26 cellular contexts compared by ENCODE assay signal in genomic region chr15:65920121-65920520, GRCh38. TPM values are rescaled to one million over a fixed set of nuclear protein-coding genes. Genes with fewer than 3 reads are reported as not detected.
A peak's percentile ranks its signal among the peaks of the same experiment; 100 is the strongest.
DNase-seq lines count a peak whose midpoint lies in the region; ATAC-seq and TF ChIP-seq lines count a peak whose summit lies in the region.
"Had no signal": no experiment of that assay in that cellular context is flagged by ENCODE, and none has a peak within 500 bp of the region (broad histone marks: within the 10 kb centered on the region; RNA-seq: fewer than 3 reads in every experiment).

No MANE protein-coding gene starts in this region.

- H3K4me3 Mint-ChIP-seq in IgD-negative memory B cell = peak overlapping the region in 2 of 4 donors; percentile 65 to 68
- no peak overlapping the region for H3K4me3 Mint-ChIP-seq in HFFc6
- no peak overlapping the region for H3K4me3 Mint-ChIP-seq in activated CD8-positive, alpha-beta T cell treated with anti-CD3 and anti-CD28 coated beads, Interleukin-2, amount 10 ng/mL, durations not matched to agents 7 days and 5 days
- H3K4me3 Mint-ChIP-seq: activated CD4-positive, alpha-beta T cell treated with anti-CD3 and anti-CD28 coated beads, Interleukin-2, amount 10 ng/mL, durations not matched to agents 24 days and 14 days; activated T-cell treated with anti-CD3 and anti-CD28 coated beads, Interleukin-2, amount 50 U/mL, for 4 hours; nephron progenitor cell; stimulated activated naive CD8-positive, alpha-beta T cell treated with anti-CD3 and anti-CD28 coated beads, Interleukin-15, Interleukin-2, amounts not matched to agents 100 ng/mL and 50 ng/mL, for 24 hours; T-helper 2 cell treated with Interferon-gamma antibody and Interleukin-4, amounts not matched to agents 5 μg/mL and 100 μg/mL, for 36 hours had no signal

- no peaks in the 10 kb centered on the region for H3K36me3 ChIP-seq in OCI-LY3 (replicated peaks; ENCODE audit: low read depth, low read length)
- H3K36me3 ChIP-seq in stomach = peaks cover 0 to 9% (median 7%) of the 10 kb centered on the region in 4 donors
- H3K36me3 ChIP-seq: ovary, vagina had no signal

- H3K9ac ChIP-seq in OCI-LY3 (ENCODE audit: low read length) = no peak overlapping the region

- DNase-seq in NCI-H82 (lab: John Stamatoyannopoulos, UW) (peak; percentile 38), NCI-H82 treated with DMSO at 0.1 percent for 48 hours (lab: John Stamatoyannopoulos, UW; ENCODE audit: unreplicated experiment) (no peak), stomach (peak; percentile 41), HFFc6 (no peak), NCI-H2107 (lab: John Stamatoyannopoulos, UW) (no peak)
- no peak for DNase-seq in activated CD8-positive, alpha-beta T cell treated with anti-CD3 and anti-CD28 coated beads, Interleukin-2, amount 10 ng/mL, durations not matched to agents 7 days and 5 days
- DNase-seq: activated CD4-positive, alpha-beta T cell treated with anti-CD3 and anti-CD28 coated beads, Interleukin-2, amount 10 ng/mL, durations not matched to agents 24 days and 14 days; activated T-cell treated with anti-CD3 and anti-CD28 coated beads, Interleukin-2, amount 50 U/mL, for 4 hours; cerebellar nuclear complex; MM.1S; NCI-H1417 treated with DMSO at 0.1 percent for 48 hours; NCI-H524 treated with DMSO at 0.1 percent for 48 hours; nephron progenitor cell; ovary; retina had no signal

- H3K4me3 ChIP-seq in OCI-LY3 (ENCODE audit: low read length) (no peak overlapping the region), stomach (no peak overlapping the region)
- H3K4me3 ChIP-seq: body of pancreas, dorsolateral prefrontal cortex, lung, ovary, skin epidermis, vagina had no signal

- H2AFZ ChIP-seq in OCI-LY3 (ENCODE audit: low read depth, low read length) = no peak overlapping the region

- H3K27ac Mint-ChIP-seq in IgD-negative memory B cell (peak overlapping the region; percentile 16 to 62 (median 25)), HFFc6 (no peak overlapping the region)
- H3K27ac Mint-ChIP-seq in activated CD8-positive, alpha-beta T cell treated with anti-CD3 and anti-CD28 coated beads, Interleukin-2, amount 10 ng/mL, durations not matched to agents 7 days and 5 days = no peak overlapping the region
- H3K27ac Mint-ChIP-seq: activated CD4-positive, alpha-beta T cell treated with anti-CD3 and anti-CD28 coated beads, Interleukin-2, amount 10 ng/mL, durations not matched to agents 24 days and 14 days; nephron progenitor cell; stimulated activated naive CD8-positive, alpha-beta T cell treated with anti-CD3 and anti-CD28 coated beads, Interleukin-15, Interleukin-2, amounts not matched to agents 100 ng/mL and 50 ng/mL, for 24 hours; T-helper 2 cell treated with Interferon-gamma antibody and Interleukin-4, amounts not matched to agents 5 μg/mL and 100 μg/mL, for 36 hours had no signal

- no peak for TF ChIP-seq CTCF in OCI-LY3 (IDR thresholded peaks at IDR 0.05; ENCODE audit: low read depth, low read length)
- no peak for TF ChIP-seq CTCF in stomach (IDR thresholded peaks at IDR 0.05)
- TF ChIP-seq CTCF in HFFc6 (IDR thresholded peaks at IDR 0.05) = no peak

- peak overlapping the region; percentile 78; the same call in 1 of the 2 replicates for H3K4me2 ChIP-seq in OCI-LY3 (ENCODE audit: low read length)

- H3K27ac ChIP-seq in OCI-LY3 (ENCODE audit: low read length) (no peak overlapping the region), stomach (no peak overlapping the region)
- H3K27ac ChIP-seq: body of pancreas, dorsolateral prefrontal cortex, ovary, skin epidermis, vagina had no signal

- no peaks in the 10 kb centered on the region for H3K9me3 ChIP-seq in OCI-LY3 (ENCODE audit: insufficient read depth, low read length)
- H3K9me3 ChIP-seq in stomach = no peaks in the 10 kb centered on the region
- H3K9me3 ChIP-seq: body of pancreas, ovary, vagina had no signal

- H3K9me3 Mint-ChIP-seq in IgD-negative memory B cell = no peaks in the 10 kb centered on the region
- no peaks in the 10 kb centered on the region for H3K9me3 Mint-ChIP-seq in HFFc6
- H3K9me3 Mint-ChIP-seq in activated CD8-positive, alpha-beta T cell treated with anti-CD3 and anti-CD28 coated beads, Interleukin-2, amount 10 ng/mL, durations not matched to agents 7 days and 5 days (ENCODE audit: insufficient read depth) = no peaks in the 10 kb centered on the region
- H3K9me3 Mint-ChIP-seq: activated CD4-positive, alpha-beta T cell treated with anti-CD3 and anti-CD28 coated beads, Interleukin-2, amount 10 ng/mL, durations not matched to agents 24 days and 14 days; activated T-cell treated with anti-CD3 and anti-CD28 coated beads, Interleukin-2, amount 50 U/mL, for 4 hours; nephron progenitor cell; stimulated activated naive CD8-positive, alpha-beta T cell treated with anti-CD3 and anti-CD28 coated beads, Interleukin-15, Interleukin-2, amounts not matched to agents 100 ng/mL and 50 ng/mL, for 24 hours; T-helper 2 cell treated with Interferon-gamma antibody and Interleukin-4, amounts not matched to agents 5 μg/mL and 100 μg/mL, for 36 hours had no signal

- intact Hi-C loops in stomach (cut with DNase I; ENCODE audit: low total_unique reads) = no loop called here

- H4K20me1 ChIP-seq in OCI-LY3 (ENCODE audit: insufficient read depth, low read length) = no peaks in the 10 kb centered on the region

- POLR2A ChIA-PET in activated CD8-positive, alpha-beta T cell treated with anti-CD3 and anti-CD28 coated beads, Interleukin-2, amount 10 ng/mL, durations not matched to agents 7 days and 5 days (lab: Charles Lee) = interaction anchor here (0.6 kb wide), 1 partner anchor 243 kb away, joined by 4 read pairs; no protein-coding TSS in a partner anchor

- H3K36me3 Mint-ChIP-seq in IgD-negative memory B cell (peaks cover 2% of the 10 kb centered on the region), HFFc6 (ENCODE audit: low read depth) (no peaks in the 10 kb centered on the region)
- no peaks in the 10 kb centered on the region for H3K36me3 Mint-ChIP-seq in activated CD8-positive, alpha-beta T cell treated with anti-CD3 and anti-CD28 coated beads, Interleukin-2, amount 10 ng/mL, durations not matched to agents 7 days and 5 days (ENCODE audit: low read depth)

- no peak for TF ChIP-seq EP300 in stomach (IDR thresholded peaks at IDR 0.05)

- peaks cover 64% of the 10 kb centered on the region for H3K4me1 ChIP-seq in OCI-LY3 (ENCODE audit: low read length)
- H3K4me1 ChIP-seq in stomach = peaks cover 3 to 18% (median 15%) of the 10 kb centered on the region in 4 donors
- H3K4me1 ChIP-seq: vagina had no signal

- H3K27me3 ChIP-seq in OCI-LY3 (ENCODE audit: low read depth, low read length) (no peaks in the 10 kb centered on the region), stomach (no peaks in the 10 kb centered on the region)
- H3K27me3 ChIP-seq: body of pancreas, dorsolateral prefrontal cortex, ovary, vagina had no signal

- ATAC-seq in activated CD8-positive, alpha-beta T cell treated with anti-CD3 and anti-CD28 coated beads, Interleukin-2, amount 10 ng/mL, durations not matched to agents 7 days and 5 days = no peak
- ATAC-seq: activated T-cell treated with anti-CD3 and anti-CD28 coated beads, Interleukin-2, amount 50 U/mL, for 4 hours; body of pancreas; HCT116; SK-N-SH treated with all-trans-retinoic acid at 6 μM for 48 hours had no signal

- CTCF ChIA-PET in activated CD8-positive, alpha-beta T cell treated with anti-CD3 and anti-CD28 coated beads, Interleukin-2, amount 10 ng/mL, durations not matched to agents 7 days and 5 days (lab: Charles Lee) = no interaction called here

- no peak for TF ChIP-seq POLR2A in stomach (IDR thresholded peaks at IDR 0.05)

- H3K27me3 Mint-ChIP-seq in IgD-negative memory B cell = no peaks in the 10 kb centered on the region
- H3K27me3 Mint-ChIP-seq in HFFc6 (ENCODE audit: insufficient read depth) = peaks cover 2% of the 10 kb centered on the region
- H3K27me3 Mint-ChIP-seq in activated CD8-positive, alpha-beta T cell treated with anti-CD3 and anti-CD28 coated beads, Interleukin-2, amount 10 ng/mL, durations not matched to agents 7 days and 5 days (ENCODE audit: low read depth) = no peaks in the 10 kb centered on the region
- H3K27me3 Mint-ChIP-seq: activated CD4-positive, alpha-beta T cell treated with anti-CD3 and anti-CD28 coated beads, Interleukin-2, amount 10 ng/mL, durations not matched to agents 24 days and 14 days; stimulated activated naive CD8-positive, alpha-beta T cell treated with anti-CD3 and anti-CD28 coated beads, Interleukin-15, Interleukin-2, amounts not matched to agents 100 ng/mL and 50 ng/mL, for 24 hours had no signal

- 25 to 43% (median 28%) methylated on average over 1 of the region's 1 CpG for WGBS in stomach, 5 donors

- H3K4me1 Mint-ChIP-seq in IgD-negative memory B cell (peaks cover 51 to 68% (median 54%) of the 10 kb centered on the region in 3 donors), HFFc6 (ENCODE audit: low read depth) (0 out of 2 replicates have a peak, but pooled peaks cover 8% of the 10 kb centered on the region)
- peaks cover 17% of the 10 kb centered on the region for H3K4me1 Mint-ChIP-seq in activated CD8-positive, alpha-beta T cell treated with anti-CD3 and anti-CD28 coated beads, Interleukin-2, amount 10 ng/mL, durations not matched to agents 7 days and 5 days (ENCODE audit: low read depth)

- no peaks in the 10 kb centered on the region for H3K79me2 ChIP-seq in OCI-LY3 (ENCODE audit: low read length)

RNA-seq across cellular contexts. Expression of gene RAB11A, which starts 50.8 kb away (rescaled TPM):
- polyA plus RNA-seq in IgD-negative memory B cell (248 TPM), stomach (100 to 1,000 TPM; 129 to 360 (median 194) TPM)
- total RNA-seq in stomach = 100 to 1,000 TPM; 133 to 267 (median 172) TPM
- 100 to 1,000 TPM; 193 to 236 (median 223) TPM for total RNA-seq in HFFc6 (2021; fragmentation: NEBNext Ultra II Directional; extraction: Animal tissue kit (Norgen Biotek cat#: 25700))
- total RNA-seq in activated CD8-positive, alpha-beta T cell treated with anti-CD3 and anti-CD28 coated beads, Interleukin-2, amount 10 ng/mL, durations not matched to agents 7 days and 5 days = 100 to 1,000 TPM; 163 to 168 TPM

Comparison
In these comparisons a context has a peak if more than half of its experiments do, and no peak if none do; other contexts are left out.
1. DNase-seq: peak in NCI-H82 (single experiment) and stomach (single experiment); none in NCI-H82 treated with DMSO at 0.1 percent for 48 hours (single experiment), HFFc6 (single experiment), NCI-H2107 (single experiment) and activated CD8-positive, alpha-beta T cell treated with anti-CD3 and anti-CD28 coated beads, Interleukin-2, amount 10 ng/mL, durations not matched to agents 7 days and 5 days (single experiment).
2. H3K27ac Mint-ChIP-seq: peak in IgD-negative memory B cell (3 of 3); none in HFFc6 (single experiment) and activated CD8-positive, alpha-beta T cell treated with anti-CD3 and anti-CD28 coated beads, Interleukin-2, amount 10 ng/mL, durations not matched to agents 7 days and 5 days (single experiment).